24 cellular contexts compared by ENCODE assay signal in genomic region chr1:197942042-197942441, GRCh38. TPM values are rescaled to one million over a fixed set of nuclear protein-coding genes. Genes with fewer than 3 reads are reported as not detected.
DNase-seq lines count a peak whose midpoint lies in the region; ATAC-seq and TF ChIP-seq lines count a peak whose summit lies in the region.
"Had no signal": no experiment of that assay in that cellular context is flagged by ENCODE, and none has a peak within 500 bp of the region (broad histone marks: within the 10 kb centered on the region; RNA-seq: fewer than 3 reads in every experiment).

No MANE protein-coding gene starts in this region.

- H2AFZ ChIP-seq in Karpas-422 (ENCODE audit: low read length) = no peak overlapping the region
- H2AFZ ChIP-seq: GM23338 had no signal

- no peak overlapping the region for H3K27ac Mint-ChIP-seq in activated CD4-positive, alpha-beta T cell treated with anti-CD3 and anti-CD28 coated beads for 36 hours
- H3K27ac Mint-ChIP-seq in activated T-cell treated with anti-CD3 and anti-CD28 coated beads, Interleukin-2, amount 50 U/mL, for 72 hours = no peak overlapping the region
- H3K27ac Mint-ChIP-seq in activated T-cell treated with anti-CD3 and anti-CD28 coated beads, Interleukin-2, amount 50 U/mL, for 24 hours = no peak overlapping the region
- H3K27ac Mint-ChIP-seq: CD14-positive monocyte; CD4-positive, alpha-beta T cell; CD8-positive, alpha-beta memory T cell; GM23338; H9; HFFc6 had no signal

- H3K4me1 ChIP-seq in Karpas-422 (ENCODE audit: low read length) = no peaks in the 10 kb centered on the region
- no peaks in the 10 kb centered on the region for H3K4me1 ChIP-seq in uterus
- H3K4me1 ChIP-seq: A549; BE2C; BLaER1 treated with 17β-estradiol and CSF1 and Interleukin-3, amounts not matched to agents 10 nM and 100 nM had no signal

- no peaks in the 10 kb centered on the region for H3K36me3 ChIP-seq in Karpas-422 (ENCODE audit: insufficient read depth, low read length)
- H3K36me3 ChIP-seq in uterus = no peaks in the 10 kb centered on the region
- H3K36me3 ChIP-seq: BE2C; BLaER1 treated with 17β-estradiol and CSF1 and Interleukin-3, amounts not matched to agents 10 nM and 100 nM had no signal

- no peak for DNase-seq in activated CD4-positive, alpha-beta T cell treated with anti-CD3 and anti-CD28 coated beads for 36 hours
- no peak for DNase-seq in activated CD4-positive, alpha-beta T cell treated with anti-CD3 and anti-CD28 coated beads, Interleukin-2, amount 50 U/mL, for 4 hours
- DNase-seq in activated T-cell treated with anti-CD3 and anti-CD28 coated beads, Interleukin-2, amount 50 U/mL, for 72 hours = no peak
- DNase-seq in activated T-cell treated with anti-CD3 and anti-CD28 coated beads, Interleukin-2, amount 50 U/mL, for 24 hours = no peak
- peak; percentile 2 for DNase-seq in Karpas-422
- no peak for DNase-seq in stimulated activated naive CD8-positive, alpha-beta T cell treated with anti-CD3 and anti-CD28 coated beads, Interleukin-15, Interleukin-2, amounts not matched to agents 100 U/mL and 50 U/mL, for 24 hours
- DNase-seq in uterus = no peak
- DNase-seq in NAMALWA (ENCODE audit: low spot score) = no peak
- DNase-seq: 8988T; ACHN; AML-193; BE2C; CD4-positive, alpha-beta T cell; CD8-positive, alpha-beta memory T cell; DMS53; DMS79 treated with DMSO at 0.1 percent for 48 hours; GF-D8; H9; HFFc6 had no signal

- peak; percentile 75 for ATAC-seq in activated CD4-positive, alpha-beta T cell treated with anti-CD3 and anti-CD28 coated beads for 36 hours
- ATAC-seq in activated T-cell treated with anti-CD3 and anti-CD28 coated beads, Interleukin-2, amount 50 U/mL, for 72 hours (replicated peaks in 1 of 2) = peak; percentile 54 to 68
- ATAC-seq in stimulated activated naive CD8-positive, alpha-beta T cell treated with anti-CD3 and anti-CD28 coated beads, Interleukin-15, Interleukin-2, amounts not matched to agents 100 U/mL and 50 U/mL, for 24 hours = peak; percentile 40
- ATAC-seq: A549, GM23338 had no signal

- TF ChIP-seq POLR2A in uterus (IDR thresholded peaks at IDR 0.05) = no peak

- H3K4me1 Mint-ChIP-seq in activated CD4-positive, alpha-beta T cell treated with anti-CD3 and anti-CD28 coated beads for 36 hours = peaks cover 7% of the 10 kb centered on the region
- H3K4me1 Mint-ChIP-seq in activated T-cell treated with anti-CD3 and anti-CD28 coated beads, Interleukin-2, amount 50 U/mL, for 72 hours (ENCODE audit: low read depth) = no peaks in the 10 kb centered on the region
- peaks cover 6% of the 10 kb centered on the region for H3K4me1 Mint-ChIP-seq in activated T-cell treated with anti-CD3 and anti-CD28 coated beads, Interleukin-2, amount 50 U/mL, for 24 hours (ENCODE audit: low read depth)
- H3K4me1 Mint-ChIP-seq: CD14-positive monocyte; CD8-positive, alpha-beta memory T cell; GM23338; H9 had no signal

- H3K4me3 Mint-ChIP-seq in activated CD4-positive, alpha-beta T cell treated with anti-CD3 and anti-CD28 coated beads for 36 hours = no peak overlapping the region
- H3K4me3 Mint-ChIP-seq in activated T-cell treated with anti-CD3 and anti-CD28 coated beads, Interleukin-2, amount 50 U/mL, for 72 hours = no peak overlapping the region
- no peak overlapping the region for H3K4me3 Mint-ChIP-seq in activated T-cell treated with anti-CD3 and anti-CD28 coated beads, Interleukin-2, amount 50 U/mL, for 24 hours
- H3K4me3 Mint-ChIP-seq: CD14-positive monocyte; CD4-positive, alpha-beta T cell; CD8-positive, alpha-beta memory T cell; GM23338; H9; HFFc6 had no signal

- peaks cover 10% of the 10 kb centered on the region for H3K27me3 Mint-ChIP-seq in activated CD4-positive, alpha-beta T cell treated with anti-CD3 and anti-CD28 coated beads for 36 hours
- H3K27me3 Mint-ChIP-seq in activated T-cell treated with anti-CD3 and anti-CD28 coated beads, Interleukin-2, amount 50 U/mL, for 72 hours (ENCODE audit: low read depth) = peaks cover 10% of the 10 kb centered on the region
- H3K27me3 Mint-ChIP-seq in activated T-cell treated with anti-CD3 and anti-CD28 coated beads, Interleukin-2, amount 50 U/mL, for 24 hours = peaks cover 15% of the 10 kb centered on the region

- no peaks in the 10 kb centered on the region for H3K9me3 Mint-ChIP-seq in activated CD4-positive, alpha-beta T cell treated with anti-CD3 and anti-CD28 coated beads for 36 hours (ENCODE audit: low read depth)
- no peaks in the 10 kb centered on the region for H3K9me3 Mint-ChIP-seq in activated T-cell treated with anti-CD3 and anti-CD28 coated beads, Interleukin-2, amount 50 U/mL, for 72 hours
- no peaks in the 10 kb centered on the region for H3K9me3 Mint-ChIP-seq in activated T-cell treated with anti-CD3 and anti-CD28 coated beads, Interleukin-2, amount 50 U/mL, for 24 hours
- H3K9me3 Mint-ChIP-seq: CD4-positive, alpha-beta T cell; CD8-positive, alpha-beta memory T cell; GM23338; H9; HFFc6 had no signal

- H4K20me1 ChIP-seq in Karpas-422 (ENCODE audit: insufficient read depth, low read depth, low read length) = no peaks in the 10 kb centered on the region
- H4K20me1 ChIP-seq: BLaER1 treated with 17β-estradiol and CSF1 and Interleukin-3, amounts not matched to agents 10 nM and 100 nM had no signal

- H3K4me2 ChIP-seq in Karpas-422 (ENCODE audit: low read depth, low read length, poor library complexity, severe bottlenecking) = no peak overlapping the region
- H3K4me2 ChIP-seq: A549; BLaER1 treated with 17β-estradiol and CSF1 and Interleukin-3, amounts not matched to agents 10 nM and 100 nM; GM23338 had no signal

- CTCF ChIA-PET in activated CD4-positive, alpha-beta T cell treated with anti-CD3 and anti-CD28 coated beads for 36 hours (lab: Charles Lee) = no interaction called here

- H3K27ac ChIP-seq in Karpas-422 (ENCODE audit: low read length) (no peak overlapping the region), uterus (no peak overlapping the region)
- H3K27ac ChIP-seq: A549; BLaER1 treated with 17β-estradiol and CSF1 and Interleukin-3, amounts not matched to agents 10 nM and 100 nM had no signal

- H3K9me3 ChIP-seq in Karpas-422 (ENCODE audit: low read length) (no peaks in the 10 kb centered on the region), uterus (no peaks in the 10 kb centered on the region)
- H3K9me3 ChIP-seq: A549; BE2C; BLaER1 treated with 17β-estradiol and CSF1 and Interleukin-3, amounts not matched to agents 10 nM and 100 nM had no signal

- no peaks in the 10 kb centered on the region for H3K27me3 ChIP-seq in Karpas-422 (ENCODE audit: low read length)
- H3K27me3 ChIP-seq in uterus = no peaks in the 10 kb centered on the region
- H3K27me3 ChIP-seq: BE2C; BLaER1 treated with 17β-estradiol and CSF1 and Interleukin-3, amounts not matched to agents 10 nM and 100 nM had no signal

- no peak for TF ChIP-seq CTCF in uterus (IDR thresholded peaks at IDR 0.05)

- POLR2A ChIA-PET in activated CD4-positive, alpha-beta T cell treated with anti-CD3 and anti-CD28 coated beads for 36 hours (lab: Charles Lee) = no interaction called here

- H3K79me2 ChIP-seq in Karpas-422 (ENCODE audit: low read length) = no peaks in the 10 kb centered on the region

- H3K9ac ChIP-seq in Karpas-422 (ENCODE audit: low read length) = no peak overlapping the region
- H3K9ac ChIP-seq: BLaER1 treated with 17β-estradiol and CSF1 and Interleukin-3, amounts not matched to agents 10 nM and 100 nM had no signal

- intact Hi-C loops in activated CD4-positive, alpha-beta T cell treated with anti-CD3 and anti-CD28 coated beads for 36 hours (cut with DNase I, micrococcal nuclease) = no loop called here
- intact Hi-C loops in uterus (cut with DNase I; ENCODE audit: low total_unique reads) = no loop called here

- H3K36me3 Mint-ChIP-seq in activated CD4-positive, alpha-beta T cell treated with anti-CD3 and anti-CD28 coated beads for 36 hours (ENCODE audit: low read depth) = no peaks in the 10 kb centered on the region
- no peaks in the 10 kb centered on the region for H3K36me3 Mint-ChIP-seq in activated T-cell treated with anti-CD3 and anti-CD28 coated beads, Interleukin-2, amount 50 U/mL, for 72 hours (ENCODE audit: insufficient read depth in 2 of 2)
- H3K36me3 Mint-ChIP-seq in activated T-cell treated with anti-CD3 and anti-CD28 coated beads, Interleukin-2, amount 50 U/mL, for 24 hours (ENCODE audit: low read depth) = no peaks in the 10 kb centered on the region
- H3K36me3 Mint-ChIP-seq: CD14-positive monocyte had no signal

- H3K4me3 ChIP-seq in Karpas-422 (ENCODE audit: low read length) (no peak overlapping the region), uterus (no peak overlapping the region)
- H3K4me3 ChIP-seq: A549; BLaER1 treated with 17β-estradiol and CSF1 and Interleukin-3, amounts not matched to agents 10 nM and 100 nM; GM23338 had no signal

- H3K9me2 ChIP-seq in Karpas-422 (replicated peaks; ENCODE audit: insufficient read depth, low read length) = no peaks in the 10 kb centered on the region

RNA-seq across cellular contexts. Expression of gene LHX9, which starts 24.9 kb away (rescaled TPM):
- not detected for total RNA-seq in activated CD4-positive, alpha-beta T cell treated with anti-CD3 and anti-CD28 coated beads for 36 hours
- under 1 TPM in 1 of 2 donors, not detected in 1; 0.02 TPM for total RNA-seq in activated T-cell treated with anti-CD3 and anti-CD28 coated beads, Interleukin-2, amount 50 U/mL, for 72 hours
- total RNA-seq in Karpas-422 (2014; rRNA removed; shearing (Covaris generic); ENCODE audit: low replicate concordance) = not detected in 2 replicates
- total RNA-seq in uterus = 1 to 10 TPM in 1 of 4 donors, under 1 TPM in 2, not detected in 1; 0.29 to 3.6 (median 0.46) TPM
- total RNA-seq: CD4-positive, alpha-beta T cell; G401; GM23338; H9 had no signal

RNA-seq across cellular contexts. Expression of gene C1orf53, which starts 39.6 kb away (rescaled TPM):
- total RNA-seq in activated CD4-positive, alpha-beta T cell treated with anti-CD3 and anti-CD28 coated beads for 36 hours = under 1 TPM in 1 of 2 experiments, not detected in 1; 0.66 TPM
- total RNA-seq in activated T-cell treated with anti-CD3 and anti-CD28 coated beads, Interleukin-2, amount 50 U/mL, for 72 hours = not detected
- 4.4 and 7.8 TPM in 2 replicates for total RNA-seq in Karpas-422 (2014; rRNA removed; shearing (Covaris generic); ENCODE audit: low replicate concordance)
- total RNA-seq in uterus = 10 to 100 TPM in 1 of 4 donors, 1 to 10 TPM in 2, not detected in 1; 1.9 to 11.0 (median 5.0) TPM
- total RNA-seq: CD4-positive, alpha-beta T cell had no signal
